Comparison of ENCODE assay signal across 2 cellular contexts in genomic region chr4:129852434-129852833, GRCh38.
TF ChIP-seq lines count a peak whose summit lies in the region.

No MANE protein-coding gene starts in this region.

TF ChIP-seq in HepG2, 621 proteins besides CTCF, POLR2A, EP300 and RAD21:
- TF ChIP-seq NFIB (CRISPR knock-in tag; IDR thresholded peaks at IDR 0.05; ENCODE audit: borderline replicate concordance) (no peak), EED (CRISPR knock-in tag; IDR thresholded peaks at IDR 0.05) (no peak), MAFK (conservative IDR thresholded peaks at IDR 0.05 in 1 of 2, IDR thresholded peaks at IDR 0.05 in 1 of 2; ENCODE audit: low read length in 2 of 2) (peak in 1 of 2 experiments; percentile 41; a peak in 1 of 4 replicates), ZNF691 (CRISPR knock-in tag; IDR thresholded peaks at IDR 0.05; ENCODE audit: borderline replicate concordance, low read depth) (no peak), FOXP1 (IDR thresholded peaks at IDR 0.05) (no peak), FOXP1 (CRISPR knock-in tag; IDR thresholded peaks at IDR 0.05) (peak; percentile 23; the same call in 1 of the 2 replicates), KLF15 (CRISPR knock-in tag; IDR thresholded peaks at IDR 0.05; ENCODE audit: borderline replicate concordance) (no peak), ZNF160 (CRISPR knock-in tag; IDR thresholded peaks at IDR 0.05) (no peak), MAFF (IDR thresholded peaks at IDR 0.05; ENCODE audit: low read depth, low read length) (0 out of 2 replicates have a peak, but pooled peaks have one; percentile 8), ZKSCAN1 (IDR thresholded peaks at IDR 0.05; ENCODE audit: low read length) (no peak), HMG20A (CRISPR knock-in tag; IDR thresholded peaks at IDR 0.05; ENCODE audit: borderline replicate concordance) (no peak), ZXDC (CRISPR knock-in tag; IDR thresholded peaks at IDR 0.05) (no peak)

TF ChIP-seq in H1, 55 proteins besides CTCF, POLR2A, EP300 and RAD21:
- no peak for TF ChIP-seq EGR1 (IDR thresholded peaks at IDR 0.05; ENCODE audit: borderline replicate concordance, low read depth, low read length)
- TF ChIP-seq CHD7 (IDR thresholded peaks at IDR 0.05; ENCODE audit: insufficient replicate concordance, low read length), result no peak
- no peak for TF ChIP-seq CHD1 (IDR thresholded peaks at IDR 0.05; ENCODE audit: low read depth, low read length)
- no peak for TF ChIP-seq TAF1 (IDR thresholded peaks at IDR 0.05; ENCODE audit: low read depth, low read length)
- no peak for TF ChIP-seq RBBP5 (IDR thresholded peaks at IDR 0.05; ENCODE audit: borderline replicate concordance, low read depth, low read length)
- no peak for TF ChIP-seq SRF (IDR thresholded peaks at IDR 0.05; ENCODE audit: low read depth, low read length)
- TF ChIP-seq TBP (IDR thresholded peaks at IDR 0.05; ENCODE audit: low read depth, low read length), result no peak
- TF ChIP-seq ASH2L (IDR thresholded peaks at IDR 0.05; ENCODE audit: low read length), result no peak
- TF ChIP-seq HDAC2 (IDR thresholded peaks at IDR 0.05; ENCODE audit: borderline replicate concordance in 1 of 2, low read depth in 2 of 2, low read length in 2 of 2), result no peak
- no peak for TF ChIP-seq TAF7 (optimal IDR thresholded peaks at IDR 0.05; ENCODE audit: borderline replicate concordance, low read depth, low read length)
- TF ChIP-seq EZH2 (IDR thresholded peaks at IDR 0.05; ENCODE audit: low read depth, low read length, severe bottlenecking), result no peak
- TF ChIP-seq MAX (IDR thresholded peaks at IDR 0.05), result no peak
- no peak for TF ChIP-seq SIRT6 (IDR thresholded peaks at IDR 0.05; ENCODE audit: low read length)
- no peak for TF ChIP-seq MAFK (IDR thresholded peaks at IDR 0.05; ENCODE audit: low read depth, low read length)
- no peak for TF ChIP-seq CREB1 (IDR thresholded peaks at IDR 0.05)
- TF ChIP-seq POU5F1 (IDR thresholded peaks at IDR 0.05; ENCODE audit: low read depth, low read length), result no peak
- TF ChIP-seq CHD2 (IDR thresholded peaks at IDR 0.05; ENCODE audit: low read length), result no peak
- no peak for TF ChIP-seq CEBPB (IDR thresholded peaks at IDR 0.05; ENCODE audit: low read depth, low read length)
- TF ChIP-seq ZNF274 (IDR thresholded peaks at IDR 0.05; ENCODE audit: borderline replicate concordance, extremely low read depth, low read length), result no peak
